ENCODE assay signal across 19 cellular contexts in the genomic region with DNA sequence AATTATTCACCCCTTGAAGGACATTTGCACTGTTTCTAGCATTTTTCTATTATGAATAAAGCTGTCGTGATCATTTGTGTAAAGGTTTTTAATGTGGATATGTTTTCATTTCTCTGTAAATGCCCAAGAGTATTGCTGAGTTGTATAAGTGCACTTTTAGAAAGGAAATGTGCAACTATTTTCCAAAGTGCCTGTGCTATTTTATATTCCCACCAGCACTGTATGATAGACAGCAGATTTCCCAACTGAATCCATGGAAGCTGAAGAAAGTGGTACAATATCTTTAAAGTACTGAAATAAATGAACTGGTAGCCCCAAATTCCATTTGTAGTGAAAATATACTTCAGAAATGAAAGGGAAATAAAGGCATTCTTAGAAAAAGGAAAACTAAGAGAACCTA.
"Had no signal": no experiment of that assay in that cellular context is flagged by ENCODE, and none has a peak within 500 bp of the region (broad histone marks: within the 10 kb centered on the region; RNA-seq: fewer than 3 reads in every experiment).

No MANE protein-coding gene starts in this region.

- DNase-seq: effector CD4-positive, alpha-beta T cell; endodermal cell; erythroblast; foreskin keratinocyte; kidney; left cardiac atrium; left ventricle myocardium superior; mesenchymal stem cell; midbrain; nucleus accumbens; ovary; small intestine; stimulated activated CD4-positive, alpha-beta T cell treated with anti-CD3 and anti-CD28 coated beads, Interleukin-12 subunit alpha, Interleukin-12 subunit beta, amount 100 ng/mL, for 4 hours; stimulated activated naive CD4-positive, alpha-beta T cell treated with Interleukin-2 at 50 U/mL for 16 hours; trophoblast cell had no signal

- ATAC-seq: foreskin keratinocyte; left cardiac atrium; left ventricle myocardium superior; natural killer cell treated with Interleukin-12 subunit alpha and Interleukin-12 subunit beta and Interleukin-15 and Interleukin-18, amount 100 ng/mL, for 72 hours had no signal

- H3K36me3 ChIP-seq: ovary, right atrium auricular region had no signal

- H3K4me1 ChIP-seq: foreskin keratinocyte, neural progenitor cell, right atrium auricular region had no signal

- H3K9me3 ChIP-seq: ovary had no signal

- H3K9me3 Mint-ChIP-seq: natural killer cell treated with Interleukin-12 subunit alpha and Interleukin-12 subunit beta and Interleukin-15 and Interleukin-18, amount 100 ng/mL, for 72 hours had no signal

- H3K4me3 Mint-ChIP-seq: endodermal cell; natural killer cell treated with Interleukin-12 subunit alpha and Interleukin-12 subunit beta and Interleukin-15 and Interleukin-18, amount 100 ng/mL, for 72 hours; neural progenitor cell had no signal

- H3K27ac Mint-ChIP-seq: endodermal cell; natural killer cell treated with Interleukin-12 subunit alpha and Interleukin-12 subunit beta and Interleukin-15 and Interleukin-18, amount 100 ng/mL, for 72 hours; neural progenitor cell had no signal

- H3K4me1 Mint-ChIP-seq: neural progenitor cell had no signal

- H3K36me3 Mint-ChIP-seq: neural progenitor cell had no signal

- H3K27ac ChIP-seq: foreskin keratinocyte, neural progenitor cell, ovary, right atrium auricular region had no signal

- H3K4me3 ChIP-seq: lung, neural progenitor cell, ovary, right atrium auricular region had no signal
